8 cellular contexts compared by ENCODE assay signal in genomic region chr5:176362098-176362442, GRCh38.
DNase-seq lines count a peak whose midpoint lies in the region; ATAC-seq and TF ChIP-seq lines count a peak whose summit lies in the region.

No MANE protein-coding gene starts in this region.

- DNase-seq in T-helper 1 cell (no peak), caudate nucleus (lab: John Stamatoyannopoulos, UW) (peak in 1 of 61 donors; percentile 59), UCSD-AML1 (lab: John Stamatoyannopoulos, UW; ENCODE audit: unreplicated experiment) (no peak), NCI-H748 treated with DMSO at 0.1 percent for 48 hours (lab: John Stamatoyannopoulos, UW) (no peak), NCI-H446 treated with DMSO at 0.1 percent for 48 hours (lab: John Stamatoyannopoulos, UW) (no peak)

- ATAC-seq in HG03520 (IDR thresholded peaks at IDR 0.05; ENCODE audit: unreplicated experiment): peak; percentile 18

- peaks cover 14% of the 10 kb centered on the region for H3K36me3 Mint-ChIP-seq in T-helper 1 cell treated with Interleukin-12 subunit alpha and Interleukin-12 subunit beta and Interleukin-4 antibody, amounts not matched to agents 30 μg/mL and 1 μg/mL, for 36 hours (ENCODE audit: low read depth)
- peaks cover 17% of the 10 kb centered on the region for H3K36me3 Mint-ChIP-seq in nephron (ENCODE audit: low read depth)

- TF ChIP-seq CTCF in nephron (IDR thresholded peaks at IDR 0.05; ENCODE audit: unreplicated experiment in 3 of 3): no peak

- no peaks in the 10 kb centered on the region for H3K9me3 Mint-ChIP-seq in T-helper 1 cell treated with Interleukin-12 subunit alpha and Interleukin-12 subunit beta and Interleukin-4 antibody, amounts not matched to agents 30 μg/mL and 1 μg/mL, for 36 hours
- no peaks in the 10 kb centered on the region for H3K9me3 Mint-ChIP-seq in nephron

- H3K4me1 Mint-ChIP-seq in T-helper 1 cell treated with Interleukin-12 subunit alpha and Interleukin-12 subunit beta and Interleukin-4 antibody, amounts not matched to agents 30 μg/mL and 1 μg/mL, for 36 hours (ENCODE audit: low read depth): peaks cover 31% of the 10 kb centered on the region
- peaks cover 14% of the 10 kb centered on the region for H3K4me1 Mint-ChIP-seq in nephron

- H3K27ac ChIP-seq in caudate nucleus (ENCODE audit: low read depth, low read length): peak overlapping the region; percentile 38

- H3K27ac Mint-ChIP-seq in T-helper 1 cell treated with Interleukin-12 subunit alpha and Interleukin-12 subunit beta and Interleukin-4 antibody, amounts not matched to agents 30 μg/mL and 1 μg/mL, for 36 hours: peak overlapping the region; percentile 96
- H3K27ac Mint-ChIP-seq in nephron: peak overlapping the region; percentile 79 to 95 (median 93)

- H3K27me3 Mint-ChIP-seq in T-helper 1 cell treated with Interleukin-12 subunit alpha and Interleukin-12 subunit beta and Interleukin-4 antibody, amounts not matched to agents 30 μg/mL and 1 μg/mL, for 36 hours (ENCODE audit: low read depth): no peaks in the 10 kb centered on the region
- H3K27me3 Mint-ChIP-seq in nephron (ENCODE audit: low read depth): peaks cover 22% of the 10 kb centered on the region

- H3K4me3 Mint-ChIP-seq in T-helper 1 cell treated with Interleukin-12 subunit alpha and Interleukin-12 subunit beta and Interleukin-4 antibody, amounts not matched to agents 30 μg/mL and 1 μg/mL, for 36 hours: peak overlapping the region; percentile 98
- H3K4me3 Mint-ChIP-seq in nephron: peak overlapping the region; percentile 98 to 99 (median 98)
